Comparison of ENCODE assay signal across 19 cellular contexts in genomic region chr3:175260145-175260794, GRCh38.
A peak's percentile ranks its signal among the peaks of the same experiment; 100 is the strongest.
DNase-seq lines count a peak whose midpoint lies in the region; ATAC-seq, FAIRE-seq and TF ChIP-seq lines count a peak whose summit lies in the region.
"Had no signal": no experiment of that assay in that cellular context is flagged by ENCODE, and none has a peak within 500 bp of the region (broad histone marks: within the 10 kb centered on the region; RNA-seq: fewer than 3 reads in every experiment).

No MANE protein-coding gene starts in this region.

- TF ChIP-seq CTCF in A549 (IDR thresholded peaks at IDR 0.05), result no peak
- no peak for TF ChIP-seq CTCF in HFFc6 (IDR thresholded peaks at IDR 0.05)
- no peak for TF ChIP-seq CTCF in astrocyte of the spinal cord (IDR thresholded peaks at IDR 0.05; ENCODE audit: low read depth, low read length)
- no peak for TF ChIP-seq CTCF in keratinocyte (optimal IDR thresholded peaks at IDR 0.05 in 1 of 3, IDR thresholded peaks at IDR 0.05 in 1 of 3, conservative IDR thresholded peaks at IDR 0.05 in 1 of 3; ENCODE audit: extremely low read depth in 1 of 3, insufficient read depth in 2 of 3, low read length in 3 of 3)

- TF ChIP-seq POLR2A in A549 (IDR thresholded peaks at IDR 0.05; ENCODE audit: low read length), result no peak

- intact Hi-C loops in activated CD4-positive, alpha-beta T cell treated with anti-CD3 and anti-CD28 coated beads, Interleukin-2, amount 10 ng/mL, durations not matched to agents 24 days and 14 days (cut with micrococcal nuclease), result no loop called here
- intact Hi-C loops in activated T-helper 2 cell treated with anti-CD3 and anti-CD28 coated beads, Interferon-gamma antibody, Interleukin-2, Interleukin-4, amounts not matched to agents 10 μg/mL and 5 μg/mL and 100 μg/mL, durations not matched to agents 14 hours and 24 hours and 36 hours (cut with micrococcal nuclease), result no loop called here

- peak overlapping the region; percentile 74 for H3K27ac Mint-ChIP-seq in HFFc6
- H3K27ac Mint-ChIP-seq in activated CD4-positive, alpha-beta T cell treated with anti-CD3 and anti-CD28 coated beads, Interleukin-2, amount 10 ng/mL, durations not matched to agents 24 days and 14 days, result no peak overlapping the region
- H3K27ac Mint-ChIP-seq in activated T-helper 2 cell treated with anti-CD3 and anti-CD28 coated beads, Interferon-gamma antibody, Interleukin-2, Interleukin-4, amounts not matched to agents 10 μg/mL and 5 μg/mL and 100 μg/mL, durations not matched to agents 14 hours and 24 hours and 36 hours, result no peak overlapping the region
- H3K27ac Mint-ChIP-seq: activated T-cell treated with anti-CD3 and anti-CD28 coated beads, Interleukin-2, amount 50 U/mL, for 24 hours; naive thymus-derived CD4-positive, alpha-beta T cell had no signal

- H4K20me1 ChIP-seq in keratinocyte (ENCODE audit: control insufficient read depth, extremely low read depth, insufficient read depth, low read length), result no peaks in the 10 kb centered on the region

- dilution Hi-C loops in keratinocyte (cut with MboI; ENCODE audit: extremely low pct_ligation_motif_present, low sequenced_read_pairs), result no loop called here

- in situ Hi-C loops in astrocyte of the spinal cord (cut with HindIII; ENCODE audit: low sequenced_read_pairs), result no loop called here

- peaks cover 3% of the 10 kb centered on the region; the same call in 1 of the 3 replicates for H3K4me1 ChIP-seq in A549
- peaks cover 14% of the 10 kb centered on the region for H3K4me1 ChIP-seq in keratinocyte (ENCODE audit: control insufficient read depth, extremely low read depth, insufficient read depth, low read length)
- H3K4me1 ChIP-seq: psoas muscle had no signal

- H3K4me3 ChIP-seq in A549, result no peak overlapping the region
- H3K4me3 ChIP-seq in astrocyte of the spinal cord (ENCODE audit: low read depth, low read length), result no peak overlapping the region
- no peak overlapping the region for H3K4me3 ChIP-seq in keratinocyte (ENCODE audit: control insufficient read depth in 2 of 3, extremely low read depth in 1 of 3, insufficient read depth in 2 of 3, low read depth in 1 of 3, low read length in 3 of 3)
- H3K4me3 ChIP-seq: coronary artery, hepatocyte, psoas muscle had no signal

- H3K4me2 ChIP-seq in A549 (0 out of 3 replicates have a peak overlapping the region, but pooled peaks have one; percentile 32), keratinocyte (ENCODE audit: control insufficient read depth, extremely low read depth, insufficient read depth, low read depth, low read length) (peak overlapping the region; percentile 33)
- H3K4me2 ChIP-seq: hepatocyte had no signal

- ATAC-seq in A549, result no peak
- ATAC-seq in HG03045 (IDR thresholded peaks at IDR 0.05; ENCODE audit: unreplicated experiment), result no peak
- ATAC-seq: left lobe of liver; naive thymus-derived CD4-positive, alpha-beta T cell; psoas muscle had no signal

- H3K36me3 ChIP-seq in keratinocyte (ENCODE audit: control insufficient read depth in 2 of 2, extremely low read depth in 1 of 2, insufficient read depth in 2 of 2, low read length in 2 of 2), result no peaks in the 10 kb centered on the region

- H3K36me3 Mint-ChIP-seq in HFFc6 (ENCODE audit: low read depth), result no peaks in the 10 kb centered on the region
- H3K36me3 Mint-ChIP-seq in activated CD4-positive, alpha-beta T cell treated with anti-CD3 and anti-CD28 coated beads, Interleukin-2, amount 10 ng/mL, durations not matched to agents 24 days and 14 days (ENCODE audit: low read depth), result no peaks in the 10 kb centered on the region
- H3K36me3 Mint-ChIP-seq in activated T-helper 2 cell treated with anti-CD3 and anti-CD28 coated beads, Interferon-gamma antibody, Interleukin-2, Interleukin-4, amounts not matched to agents 10 μg/mL and 5 μg/mL and 100 μg/mL, durations not matched to agents 14 hours and 24 hours and 36 hours (ENCODE audit: low read depth), result no peaks in the 10 kb centered on the region
- H3K36me3 Mint-ChIP-seq: naive thymus-derived CD4-positive, alpha-beta T cell had no signal

- H3K4me3 Mint-ChIP-seq in HFFc6, result peak overlapping the region; percentile 42
- H3K4me3 Mint-ChIP-seq in activated CD4-positive, alpha-beta T cell treated with anti-CD3 and anti-CD28 coated beads, Interleukin-2, amount 10 ng/mL, durations not matched to agents 24 days and 14 days, result no peak overlapping the region
- H3K4me3 Mint-ChIP-seq in activated T-helper 2 cell treated with anti-CD3 and anti-CD28 coated beads, Interferon-gamma antibody, Interleukin-2, Interleukin-4, amounts not matched to agents 10 μg/mL and 5 μg/mL and 100 μg/mL, durations not matched to agents 14 hours and 24 hours and 36 hours (ENCODE audit: low read depth), result no peak overlapping the region
- H3K4me3 Mint-ChIP-seq: activated T-cell treated with anti-CD3 and anti-CD28 coated beads, Interleukin-2, amount 50 U/mL, for 24 hours; naive thymus-derived CD4-positive, alpha-beta T cell had no signal

- no peak for DNase-seq in A549 (ENCODE audit: low read depth in 1 of 2, low spot score in 1 of 2)
- peak; percentile 28 for DNase-seq in HFFc6
- peak; percentile 83 for DNase-seq in astrocyte of the spinal cord (ENCODE audit: low read depth, low spot score)
- no peak for DNase-seq in keratinocyte (ENCODE audit: low read depth, low spot score)
- DNase-seq in activated CD4-positive, alpha-beta T cell treated with anti-CD3 and anti-CD28 coated beads, Interleukin-2, amount 10 ng/mL, durations not matched to agents 24 days and 14 days, result no peak
- no peak for DNase-seq in activated T-helper 2 cell treated with anti-CD3 and anti-CD28 coated beads, Interferon-gamma antibody, Interleukin-2, Interleukin-4, amounts not matched to agents 10 μg/mL and 5 μg/mL and 100 μg/mL, durations not matched to agents 14 hours and 24 hours and 36 hours (ENCODE audit: low spot score)
- no peak for DNase-seq in NCI-H1930 (lab: John Stamatoyannopoulos, UW)
- DNase-seq: activated CD4-positive, alpha-beta T cell treated with anti-CD3 and anti-CD28 coated beads, Interleukin-2, amount 50 U/mL, for 1 hour; activated T-cell treated with anti-CD3 and anti-CD28 coated beads, Interleukin-2, amount 50 U/mL, for 24 hours; naive thymus-derived CD4-positive, alpha-beta T cell; NCI-H1092 treated with DMSO at 0.1 percent for 48 hours; NCI-H2227 treated with DMSO at 0.1 percent for 48 hours; psoas muscle had no signal

- no peak for TF ChIP-seq EP300 in A549 (IDR thresholded peaks at IDR 0.05)

- H3K9me3 ChIP-seq in A549 (no peaks in the 10 kb centered on the region), keratinocyte (ENCODE audit: control insufficient read depth, low read depth, low read length) (no peaks in the 10 kb centered on the region)
- H3K9me3 ChIP-seq: psoas muscle had no signal

- TF ChIP-seq RAD21 in A549 (conservative IDR thresholded peaks at IDR 0.05 in 1 of 2, IDR thresholded peaks at IDR 0.05 in 1 of 2), result no peak

- H3K4me1 Mint-ChIP-seq in HFFc6 (ENCODE audit: low read depth), result peaks cover 49% of the 10 kb centered on the region
- no peaks in the 10 kb centered on the region for H3K4me1 Mint-ChIP-seq in activated CD4-positive, alpha-beta T cell treated with anti-CD3 and anti-CD28 coated beads, Interleukin-2, amount 10 ng/mL, durations not matched to agents 24 days and 14 days
- H3K4me1 Mint-ChIP-seq in activated T-helper 2 cell treated with anti-CD3 and anti-CD28 coated beads, Interferon-gamma antibody, Interleukin-2, Interleukin-4, amounts not matched to agents 10 μg/mL and 5 μg/mL and 100 μg/mL, durations not matched to agents 14 hours and 24 hours and 36 hours (ENCODE audit: low read depth), result no peaks in the 10 kb centered on the region
- H3K4me1 Mint-ChIP-seq: naive thymus-derived CD4-positive, alpha-beta T cell had no signal

- FAIRE-seq in A549 (lab: Jason Lieb, UNC) (no peak), keratinocyte (lab: Jason Lieb, UNC) (peak; percentile 32)
- FAIRE-seq: H1 had no signal

- no peaks in the 10 kb centered on the region for H3K9me3 Mint-ChIP-seq in HFFc6
- H3K9me3 Mint-ChIP-seq in activated CD4-positive, alpha-beta T cell treated with anti-CD3 and anti-CD28 coated beads, Interleukin-2, amount 10 ng/mL, durations not matched to agents 24 days and 14 days, result no peaks in the 10 kb centered on the region
- H3K9me3 Mint-ChIP-seq in activated T-helper 2 cell treated with anti-CD3 and anti-CD28 coated beads, Interferon-gamma antibody, Interleukin-2, Interleukin-4, amounts not matched to agents 10 μg/mL and 5 μg/mL and 100 μg/mL, durations not matched to agents 14 hours and 24 hours and 36 hours, result no peaks in the 10 kb centered on the region
- H3K9me3 Mint-ChIP-seq: activated T-cell treated with anti-CD3 and anti-CD28 coated beads, Interleukin-2, amount 50 U/mL, for 24 hours had no signal

- 22% methylated on average over 3 of the region's 3 CpGs for WGBS in A549 (ENCODE audit: missing lambda C conversion rate)

- H3K27me3 Mint-ChIP-seq in HFFc6 (ENCODE audit: insufficient read depth), result no peaks in the 10 kb centered on the region; the same call in 1 of the 2 replicates
- H3K27me3 Mint-ChIP-seq in activated CD4-positive, alpha-beta T cell treated with anti-CD3 and anti-CD28 coated beads, Interleukin-2, amount 10 ng/mL, durations not matched to agents 24 days and 14 days, result no peaks in the 10 kb centered on the region
- H3K27me3 Mint-ChIP-seq in activated T-helper 2 cell treated with anti-CD3 and anti-CD28 coated beads, Interferon-gamma antibody, Interleukin-2, Interleukin-4, amounts not matched to agents 10 μg/mL and 5 μg/mL and 100 μg/mL, durations not matched to agents 14 hours and 24 hours and 36 hours (ENCODE audit: low read depth), result no peaks in the 10 kb centered on the region
- H3K27me3 Mint-ChIP-seq: activated T-cell treated with anti-CD3 and anti-CD28 coated beads, Interleukin-2, amount 50 U/mL, for 24 hours; naive thymus-derived CD4-positive, alpha-beta T cell had no signal

- H2AFZ ChIP-seq in keratinocyte (ENCODE audit: control insufficient read depth, low read length), result no peak overlapping the region
- H2AFZ ChIP-seq: hepatocyte had no signal

- H3K9me1 ChIP-seq in keratinocyte (ENCODE audit: control insufficient read depth, extremely low read depth, insufficient read depth, low read length), result no peaks in the 10 kb centered on the region

- no peaks in the 10 kb centered on the region for H3K27me3 ChIP-seq in keratinocyte (ENCODE audit: control insufficient read depth, extremely low read depth, insufficient read depth, low read length)
- H3K27me3 ChIP-seq: hepatocyte had no signal

- no peaks in the 10 kb centered on the region for H3K79me2 ChIP-seq in keratinocyte (ENCODE audit: control insufficient read depth, insufficient read depth, low read length)
- H3K79me2 ChIP-seq: hepatocyte had no signal

- CTCF ChIA-PET in A549 (lab: Yijun Ruan, JAX), result no interaction called here

- H3K27ac ChIP-seq in A549 (no peak overlapping the region), keratinocyte (ENCODE audit: control insufficient read depth, insufficient read depth, low read length) (peak overlapping the region; percentile 5)
- H3K27ac ChIP-seq: epithelial cell of prostate, hepatocyte, psoas muscle had no signal

- POLR2A ChIA-PET in A549 (lab: Yijun Ruan, JAX), result no interaction called here

- no peak overlapping the region for H3K9ac ChIP-seq in keratinocyte (ENCODE audit: control insufficient read depth, extremely low read depth, insufficient read depth, low read length)

TF ChIP-seq in A549, 52 proteins besides CTCF, POLR2A, EP300 and RAD21 (continues in another document):
- TF ChIP-seq ZFP36 (IDR thresholded peaks at IDR 0.05; ENCODE audit: borderline replicate concordance, partially characterized antibody) (no peak), MAZ (IDR thresholded peaks at IDR 0.05; ENCODE audit: borderline replicate concordance, low read depth, low read length) (no peak)

Comparison
In these comparisons a context has a peak if more than half of its experiments do, and no peak if none do; other contexts are left out.
1. DNase-seq: peak in HFFc6 (single experiment) and astrocyte of the spinal cord (single experiment); none in A549 (0 of 2), keratinocyte (single experiment), activated CD4-positive, alpha-beta T cell treated with anti-CD3 and anti-CD28 coated beads, Interleukin-2, amount 10 ng/mL, durations not matched to agents 24 days and 14 days (single experiment), activated T-helper 2 cell treated with anti-CD3 and anti-CD28 coated beads, Interferon-gamma antibody, Interleukin-2, Interleukin-4, amounts not matched to agents 10 μg/mL and 5 μg/mL and 100 μg/mL, durations not matched to agents 14 hours and 24 hours and 36 hours (single experiment) and NCI-H1930 (0 of 2).